24 cellular contexts compared by ENCODE assay signal in the genomic region with DNA sequence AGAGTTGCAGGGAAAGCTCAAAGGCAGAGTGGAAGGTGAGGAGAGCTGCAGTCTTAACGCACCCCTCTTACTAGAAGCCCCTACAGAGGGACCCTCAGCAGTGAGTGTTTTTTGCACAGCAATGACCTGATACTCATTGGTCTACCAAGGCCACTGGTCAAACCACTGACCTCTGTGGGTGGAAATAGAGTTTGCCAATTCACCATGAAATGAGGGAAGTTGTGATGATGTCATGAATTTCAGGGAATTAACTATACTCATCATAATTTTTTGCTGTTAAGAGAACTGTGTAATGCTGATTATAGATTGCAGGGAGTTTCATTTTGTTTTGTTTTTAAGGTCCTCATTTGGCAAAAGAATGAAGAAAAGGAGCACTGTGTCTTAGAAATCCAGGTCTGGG.
"Had no signal": no experiment of that assay in that cellular context is flagged by ENCODE, and none has a peak within 500 bp of the region (broad histone marks: within the 10 kb centered on the region; RNA-seq: fewer than 3 reads in every experiment).

No MANE protein-coding gene starts in this region.

- H3K9ac ChIP-seq: neural progenitor cell had no signal

- H3K27me3 ChIP-seq: ascending aorta, brain microvascular endothelial cell, dorsolateral prefrontal cortex, esophagus muscularis mucosa, gastroesophageal sphincter, neural progenitor cell, vagina had no signal

- H3K9me3 ChIP-seq: ascending aorta, esophagus muscularis mucosa, gastroesophageal sphincter, vagina had no signal

- H3K4me3 ChIP-seq: ascending aorta, dorsolateral prefrontal cortex, esophagus muscularis mucosa, gastroesophageal sphincter, lung, neural progenitor cell, vagina had no signal

- H3K4me1 ChIP-seq: ascending aorta, esophagus muscularis mucosa, gastroesophageal sphincter had no signal

- H3K27ac ChIP-seq: ascending aorta, brain microvascular endothelial cell, dorsolateral prefrontal cortex, esophagus muscularis mucosa, gastroesophageal sphincter, neural progenitor cell, vagina, WERI-Rb-1 had no signal

- H3K4me2 ChIP-seq: neural progenitor cell had no signal

- H2AFZ ChIP-seq: neural progenitor cell had no signal

- DNase-seq: activated CD4-positive, alpha-beta T cell treated with anti-CD3 and anti-CD28 coated beads for 1 hour; activated CD4-positive, alpha-beta T cell treated with anti-CD3 and anti-CD28 coated beads, Interleukin-2, amount 50 U/mL, for 1 hour; activated CD8-positive, alpha-beta T cell treated with anti-CD3 and anti-CD28 coated beads, Interleukin-2, amount 10 ng/mL, durations not matched to agents 7 days and 5 days; activated gamma-delta T cell treated with Interleukin-2 at 50 U/mL for 16 hours; brain microvascular endothelial cell; caudate nucleus; dorsolateral prefrontal cortex; effector memory CD8-positive, alpha-beta T cell; head of caudate nucleus; kidney; naive thymus-derived CD8-positive, alpha-beta T cell; retina; stimulated activated CD4-positive, alpha-beta T cell treated with anti-CD3 and anti-CD28 coated beads, Interleukin-2, amount 100 ng/mL, for 48 hours; stimulated activated CD8-positive, alpha-beta memory T cell treated with anti-CD3 and anti-CD28 coated beads, Interleukin-4, amount 100 ng/mL, for 48 hours; stimulated activated naive B cell treated with anti-CD40 and anti-IgM and Interleukin-4, amounts not matched to agents 10 μg/mL and 1 μg/mL and 100 μg/mL, for 72 hours; T-helper 17 cell; trophoblast cell; WERI-Rb-1 had no signal

- ATAC-seq: activated CD8-positive, alpha-beta T cell treated with anti-CD3 and anti-CD28 coated beads, Interleukin-2, amount 10 ng/mL, durations not matched to agents 7 days and 5 days; effector memory CD8-positive, alpha-beta T cell; gastroesophageal sphincter; naive thymus-derived CD8-positive, alpha-beta T cell; stimulated activated naive B cell treated with anti-CD40 and anti-IgM and Interleukin-4, amounts not matched to agents 10 μg/mL and 1 μg/mL and 100 μg/mL, for 72 hours; T-helper 17 cell had no signal

- H3K36me3 ChIP-seq: ascending aorta, brain microvascular endothelial cell, esophagus muscularis mucosa, gastroesophageal sphincter, neural progenitor cell, vagina, WERI-Rb-1 had no signal
